1 cellular context compared by ENCODE assay signal in the genomic region with DNA sequence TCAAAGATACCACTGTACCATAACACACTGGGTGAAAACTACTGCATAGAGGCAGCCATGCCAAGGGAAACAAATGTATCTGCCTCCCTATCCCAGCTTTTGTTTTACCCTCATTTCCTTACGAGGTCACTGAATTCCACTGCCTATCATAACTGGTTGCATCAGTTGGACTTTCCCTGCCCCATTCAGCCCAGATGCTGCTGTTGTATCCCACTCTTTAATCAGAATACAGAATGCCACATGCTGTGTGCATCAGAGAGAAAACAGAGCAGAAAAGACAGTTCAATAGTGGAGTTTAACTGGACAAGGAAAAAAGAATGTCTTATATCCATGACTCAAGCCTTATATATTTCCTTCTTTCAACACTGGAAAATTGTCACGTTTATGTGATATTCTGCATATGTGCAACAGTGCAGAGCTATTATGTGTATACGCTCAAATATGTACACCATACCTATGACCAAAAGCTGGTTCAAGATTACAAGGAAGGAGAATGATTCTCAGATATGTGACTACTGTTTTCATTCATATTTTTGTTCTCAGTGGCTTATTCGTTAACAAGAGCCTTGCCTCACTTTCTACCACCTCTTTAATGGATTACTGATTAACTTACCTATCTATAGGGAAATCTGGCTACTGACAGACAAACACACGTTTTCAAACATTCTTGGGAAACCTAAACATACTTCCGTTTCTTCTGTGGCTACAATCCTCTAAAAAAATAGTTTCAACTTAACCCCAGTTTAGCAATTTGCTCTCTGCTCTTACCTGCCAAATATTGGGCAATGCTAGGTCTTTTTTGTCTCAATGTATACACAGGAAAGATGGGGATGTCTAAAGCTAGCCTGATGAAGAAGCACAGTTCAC.
TF ChIP-seq lines count a peak whose summit lies in the region.

No MANE protein-coding gene starts in this region.

TF ChIP-seq in HepG2, 621 proteins besides CTCF, POLR2A, EP300 and RAD21 (continued from another document and continues in another):
- TF ChIP-seq, protein P1, sequence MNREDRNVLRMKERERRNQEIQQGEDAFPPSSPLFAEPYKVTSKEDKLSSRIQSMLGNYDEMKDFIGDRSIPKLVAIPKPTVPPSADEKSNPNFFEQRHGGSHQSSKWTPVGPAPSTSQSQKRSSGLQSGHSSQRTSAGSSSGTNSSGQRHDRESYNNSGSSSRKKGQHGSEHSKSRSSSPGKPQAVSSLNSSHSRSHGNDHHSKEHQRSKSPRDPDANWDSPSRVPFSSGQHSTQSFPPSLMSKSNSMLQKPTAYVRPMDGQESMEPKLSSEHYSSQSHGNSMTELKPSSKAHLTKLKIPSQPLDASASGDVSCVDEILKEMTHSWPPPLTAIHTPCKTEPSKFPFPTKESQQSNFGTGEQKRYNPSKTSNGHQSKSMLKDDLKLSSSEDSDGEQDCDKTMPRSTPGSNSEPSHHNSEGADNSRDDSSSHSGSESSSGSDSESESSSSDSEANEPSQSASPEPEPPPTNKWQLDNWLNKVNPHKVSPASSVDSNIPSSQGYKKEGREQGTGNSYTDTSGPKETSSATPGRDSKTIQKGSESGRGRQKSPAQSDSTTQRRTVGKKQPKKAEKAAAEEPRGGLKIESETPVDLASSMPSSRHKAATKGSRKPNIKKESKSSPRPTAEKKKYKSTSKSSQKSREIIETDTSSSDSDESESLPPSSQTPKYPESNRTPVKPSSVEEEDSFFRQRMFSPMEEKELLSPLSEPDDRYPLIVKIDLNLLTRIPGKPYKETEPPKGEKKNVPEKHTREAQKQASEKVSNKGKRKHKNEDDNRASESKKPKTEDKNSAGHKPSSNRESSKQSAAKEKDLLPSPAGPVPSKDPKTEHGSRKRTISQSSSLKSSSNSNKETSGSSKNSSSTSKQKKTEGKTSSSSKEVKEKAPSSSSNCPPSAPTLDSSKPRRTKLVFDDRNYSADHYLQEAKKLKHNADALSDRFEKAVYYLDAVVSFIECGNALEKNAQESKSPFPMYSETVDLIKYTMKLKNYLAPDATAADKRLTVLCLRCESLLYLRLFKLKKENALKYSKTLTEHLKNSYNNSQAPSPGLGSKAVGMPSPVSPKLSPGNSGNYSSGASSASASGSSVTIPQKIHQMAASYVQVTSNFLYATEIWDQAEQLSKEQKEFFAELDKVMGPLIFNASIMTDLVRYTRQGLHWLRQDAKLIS (CRISPR knock-in tag; IDR thresholded peaks at IDR 0.05), result no peak
- TF ChIP-seq NR2F6 (IDR thresholded peaks at IDR 0.05) (peak; percentile 93), NR2F6 (CRISPR knock-in tag; IDR thresholded peaks at IDR 0.05) (peak; percentile 77), ATF7 (IDR thresholded peaks at IDR 0.05) (no peak), ATF7 (CRISPR knock-in tag; IDR thresholded peaks at IDR 0.05) (no peak), TCF7 (IDR thresholded peaks at IDR 0.05; ENCODE audit: low read depth) (peak; percentile 91), ZSCAN21 (CRISPR knock-in tag; IDR thresholded peaks at IDR 0.05; ENCODE audit: borderline replicate concordance) (no peak), SP5 (CRISPR knock-in tag; IDR thresholded peaks at IDR 0.05; ENCODE audit: borderline replicate concordance, low read depth) (no peak), SMAD3 (CRISPR knock-in tag; IDR thresholded peaks at IDR 0.05) (peak; percentile 67; the same call in 1 of the 2 replicates), ZEB1 (IDR thresholded peaks at IDR 0.05; ENCODE audit: insufficient replicate concordance, low read depth) (peak; percentile 83), RCOR2 (CRISPR knock-in tag; IDR thresholded peaks at IDR 0.05) (peak; percentile 77; the same call in 1 of the 2 replicates), ZNF605 (CRISPR knock-in tag; IDR thresholded peaks at IDR 0.05) (no peak), ATF1 (CRISPR knock-in tag; IDR thresholded peaks at IDR 0.05) (peak; percentile 61; the same call in 1 of the 2 replicates), ESRRA (CRISPR knock-in tag; IDR thresholded peaks at IDR 0.05; ENCODE audit: low read depth) (peak; percentile 33; the same call in 1 of the 2 replicates), FOXP1 (IDR thresholded peaks at IDR 0.05) (no peak), FOXP1 (CRISPR knock-in tag; IDR thresholded peaks at IDR 0.05) (peak; percentile 84), JUN (CRISPR knock-in tag; IDR thresholded peaks at IDR 0.05) (no peak), ZNF878 (CRISPR knock-in tag; IDR thresholded peaks at IDR 0.05) (no peak), PCBP2 (optimal IDR thresholded peaks at IDR 0.05; ENCODE audit: low read depth, low read length, poor library complexity, severe bottlenecking) (no peak), YY1 (IDR thresholded peaks at IDR 0.05; ENCODE audit: insufficient read depth, insufficient replicate concordance, low read depth, low read length) (peak; percentile 55), CEBPB (IDR thresholded peaks at IDR 0.05; ENCODE audit: borderline replicate concordance, low read depth, low read length) (peak; percentile 96), FOXK1 (CRISPR knock-in tag; IDR thresholded peaks at IDR 0.05; ENCODE audit: borderline replicate concordance, low read depth) (peak; percentile 81), NFIC (IDR thresholded peaks at IDR 0.05; ENCODE audit: low read length) (peak; percentile 97), CHCHD3 (CRISPR knock-in tag; IDR thresholded peaks at IDR 0.05) (no peak), POLR2G (IDR thresholded peaks at IDR 0.05; ENCODE audit: low read depth, low read length) (peak; percentile 58; the same call in 1 of the 2 replicates), ZNF766 (CRISPR knock-in tag; IDR thresholded peaks at IDR 0.05; ENCODE audit: borderline replicate concordance) (no peak), MED8 (CRISPR knock-in tag; IDR thresholded peaks at IDR 0.05; ENCODE audit: insufficient replicate concordance) (peak; percentile 99), TBX3 (IDR thresholded peaks at IDR 0.05; ENCODE audit: borderline replicate concordance) (peak; percentile 49; the same call in 1 of the 2 replicates), CBX2 (IDR thresholded peaks at IDR 0.05; ENCODE audit: low read depth, low read length) (no peak), CBX2 (CRISPR knock-in tag; IDR thresholded peaks at IDR 0.05; ENCODE audit: low read depth) (no peak), NR2F2 (IDR thresholded peaks at IDR 0.05; ENCODE audit: borderline replicate concordance, low read depth) (peak; percentile 87), ISL2 (CRISPR knock-in tag; IDR thresholded peaks at IDR 0.05) (peak; percentile 97), HNF4G (IDR thresholded peaks at IDR 0.05; ENCODE audit: borderline replicate concordance, low read depth, low read length) (peak; percentile 82), HNF4G (CRISPR knock-in tag; IDR thresholded peaks at IDR 0.05; ENCODE audit: borderline replicate concordance, low read depth) (no peak), ZNF652 (CRISPR knock-in tag; IDR thresholded peaks at IDR 0.05; ENCODE audit: borderline replicate concordance, low read depth) (peak; percentile 78), HMG20A (CRISPR knock-in tag; IDR thresholded peaks at IDR 0.05; ENCODE audit: borderline replicate concordance) (peak; percentile 85), TCF12 (IDR thresholded peaks at IDR 0.05) (no peak), TCF12 (CRISPR knock-in tag; IDR thresholded peaks at IDR 0.05) (peak; percentile 66; the same call in 1 of the 2 replicates), MIER2 (CRISPR knock-in tag; IDR thresholded peaks at IDR 0.05) (0 out of 2 replicates have a peak, but pooled peaks have one; percentile 31), HOXA3 (CRISPR knock-in tag; IDR thresholded peaks at IDR 0.05) (0 out of 2 replicates have a peak, but pooled peaks have one; percentile 17), RARA (CRISPR knock-in tag; IDR thresholded peaks at IDR 0.05) (peak; percentile 84)
- TF ChIP-seq, protein P2, sequence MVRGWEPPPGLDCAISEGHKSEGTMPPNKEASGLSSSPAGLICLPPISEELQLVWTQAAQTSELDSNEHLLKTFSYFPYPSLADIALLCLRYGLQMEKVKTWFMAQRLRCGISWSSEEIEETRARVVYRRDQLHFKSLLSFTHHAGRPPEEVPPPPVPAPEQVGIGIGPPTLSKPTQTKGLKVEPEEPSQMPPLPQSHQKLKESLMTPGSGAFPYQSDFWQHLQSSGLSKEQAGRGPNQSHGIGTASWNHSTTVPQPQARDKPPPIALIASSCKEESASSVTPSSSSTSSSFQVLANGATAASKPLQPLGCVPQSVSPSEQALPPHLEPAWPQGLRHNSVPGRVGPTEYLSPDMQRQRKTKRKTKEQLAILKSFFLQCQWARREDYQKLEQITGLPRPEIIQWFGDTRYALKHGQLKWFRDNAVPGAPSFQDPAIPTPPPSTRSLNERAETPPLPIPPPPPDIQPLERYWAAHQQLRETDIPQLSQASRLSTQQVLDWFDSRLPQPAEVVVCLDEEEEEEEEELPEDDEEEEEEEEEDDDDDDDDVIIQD (CRISPR knock-in tag; IDR thresholded peaks at IDR 0.05; ENCODE audit: low read depth), result peak; percentile 74; the same call in 1 of the 2 replicates
- TF ChIP-seq, protein P3, sequence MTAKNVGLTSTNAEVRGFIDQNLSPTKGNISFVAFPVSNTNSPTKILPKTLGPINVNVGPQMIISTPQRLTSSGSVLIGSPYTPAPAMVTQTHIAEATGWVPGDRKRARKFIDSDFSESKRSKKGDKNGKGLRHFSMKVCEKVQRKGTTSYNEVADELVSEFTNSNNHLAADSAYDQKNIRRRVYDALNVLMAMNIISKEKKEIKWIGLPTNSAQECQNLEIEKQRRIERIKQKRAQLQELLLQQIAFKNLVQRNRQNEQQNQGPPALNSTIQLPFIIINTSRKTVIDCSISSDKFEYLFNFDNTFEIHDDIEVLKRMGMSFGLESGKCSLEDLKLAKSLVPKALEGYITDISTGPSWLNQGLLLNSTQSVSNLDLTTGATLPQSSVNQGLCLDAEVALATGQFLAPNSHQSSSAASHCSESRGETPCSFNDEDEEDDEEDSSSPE (CRISPR knock-in tag; IDR thresholded peaks at IDR 0.05), result no peak
- TF ChIP-seq, protein P4, sequence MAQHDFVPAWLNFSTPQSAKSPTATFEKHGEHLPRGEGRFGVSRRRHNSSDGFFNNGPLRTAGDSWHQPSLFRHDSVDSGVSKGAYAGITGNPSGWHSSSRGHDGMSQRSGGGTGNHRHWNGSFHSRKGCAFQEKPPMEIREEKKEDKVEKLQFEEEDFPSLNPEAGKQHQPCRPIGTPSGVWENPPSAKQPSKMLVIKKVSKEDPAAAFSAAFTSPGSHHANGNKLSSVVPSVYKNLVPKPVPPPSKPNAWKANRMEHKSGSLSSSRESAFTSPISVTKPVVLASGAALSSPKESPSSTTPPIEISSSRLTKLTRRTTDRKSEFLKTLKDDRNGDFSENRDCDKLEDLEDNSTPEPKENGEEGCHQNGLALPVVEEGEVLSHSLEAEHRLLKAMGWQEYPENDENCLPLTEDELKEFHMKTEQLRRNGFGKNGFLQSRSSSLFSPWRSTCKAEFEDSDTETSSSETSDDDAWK (CRISPR knock-in tag; IDR thresholded peaks at IDR 0.05), result no peak
- TF ChIP-seq, protein P5, sequence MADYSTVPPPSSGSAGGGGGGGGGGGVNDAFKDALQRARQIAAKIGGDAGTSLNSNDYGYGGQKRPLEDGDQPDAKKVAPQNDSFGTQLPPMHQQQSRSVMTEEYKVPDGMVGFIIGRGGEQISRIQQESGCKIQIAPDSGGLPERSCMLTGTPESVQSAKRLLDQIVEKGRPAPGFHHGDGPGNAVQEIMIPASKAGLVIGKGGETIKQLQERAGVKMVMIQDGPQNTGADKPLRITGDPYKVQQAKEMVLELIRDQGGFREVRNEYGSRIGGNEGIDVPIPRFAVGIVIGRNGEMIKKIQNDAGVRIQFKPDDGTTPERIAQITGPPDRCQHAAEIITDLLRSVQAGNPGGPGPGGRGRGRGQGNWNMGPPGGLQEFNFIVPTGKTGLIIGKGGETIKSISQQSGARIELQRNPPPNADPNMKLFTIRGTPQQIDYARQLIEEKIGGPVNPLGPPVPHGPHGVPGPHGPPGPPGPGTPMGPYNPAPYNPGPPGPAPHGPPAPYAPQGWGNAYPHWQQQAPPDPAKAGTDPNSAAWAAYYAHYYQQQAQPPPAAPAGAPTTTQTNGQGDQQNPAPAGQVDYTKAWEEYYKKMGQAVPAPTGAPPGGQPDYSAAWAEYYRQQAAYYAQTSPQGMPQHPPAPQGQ (CRISPR knock-in tag; IDR thresholded peaks at IDR 0.05; ENCODE audit: borderline replicate concordance), result no peak
- TF ChIP-seq, protein P6, sequence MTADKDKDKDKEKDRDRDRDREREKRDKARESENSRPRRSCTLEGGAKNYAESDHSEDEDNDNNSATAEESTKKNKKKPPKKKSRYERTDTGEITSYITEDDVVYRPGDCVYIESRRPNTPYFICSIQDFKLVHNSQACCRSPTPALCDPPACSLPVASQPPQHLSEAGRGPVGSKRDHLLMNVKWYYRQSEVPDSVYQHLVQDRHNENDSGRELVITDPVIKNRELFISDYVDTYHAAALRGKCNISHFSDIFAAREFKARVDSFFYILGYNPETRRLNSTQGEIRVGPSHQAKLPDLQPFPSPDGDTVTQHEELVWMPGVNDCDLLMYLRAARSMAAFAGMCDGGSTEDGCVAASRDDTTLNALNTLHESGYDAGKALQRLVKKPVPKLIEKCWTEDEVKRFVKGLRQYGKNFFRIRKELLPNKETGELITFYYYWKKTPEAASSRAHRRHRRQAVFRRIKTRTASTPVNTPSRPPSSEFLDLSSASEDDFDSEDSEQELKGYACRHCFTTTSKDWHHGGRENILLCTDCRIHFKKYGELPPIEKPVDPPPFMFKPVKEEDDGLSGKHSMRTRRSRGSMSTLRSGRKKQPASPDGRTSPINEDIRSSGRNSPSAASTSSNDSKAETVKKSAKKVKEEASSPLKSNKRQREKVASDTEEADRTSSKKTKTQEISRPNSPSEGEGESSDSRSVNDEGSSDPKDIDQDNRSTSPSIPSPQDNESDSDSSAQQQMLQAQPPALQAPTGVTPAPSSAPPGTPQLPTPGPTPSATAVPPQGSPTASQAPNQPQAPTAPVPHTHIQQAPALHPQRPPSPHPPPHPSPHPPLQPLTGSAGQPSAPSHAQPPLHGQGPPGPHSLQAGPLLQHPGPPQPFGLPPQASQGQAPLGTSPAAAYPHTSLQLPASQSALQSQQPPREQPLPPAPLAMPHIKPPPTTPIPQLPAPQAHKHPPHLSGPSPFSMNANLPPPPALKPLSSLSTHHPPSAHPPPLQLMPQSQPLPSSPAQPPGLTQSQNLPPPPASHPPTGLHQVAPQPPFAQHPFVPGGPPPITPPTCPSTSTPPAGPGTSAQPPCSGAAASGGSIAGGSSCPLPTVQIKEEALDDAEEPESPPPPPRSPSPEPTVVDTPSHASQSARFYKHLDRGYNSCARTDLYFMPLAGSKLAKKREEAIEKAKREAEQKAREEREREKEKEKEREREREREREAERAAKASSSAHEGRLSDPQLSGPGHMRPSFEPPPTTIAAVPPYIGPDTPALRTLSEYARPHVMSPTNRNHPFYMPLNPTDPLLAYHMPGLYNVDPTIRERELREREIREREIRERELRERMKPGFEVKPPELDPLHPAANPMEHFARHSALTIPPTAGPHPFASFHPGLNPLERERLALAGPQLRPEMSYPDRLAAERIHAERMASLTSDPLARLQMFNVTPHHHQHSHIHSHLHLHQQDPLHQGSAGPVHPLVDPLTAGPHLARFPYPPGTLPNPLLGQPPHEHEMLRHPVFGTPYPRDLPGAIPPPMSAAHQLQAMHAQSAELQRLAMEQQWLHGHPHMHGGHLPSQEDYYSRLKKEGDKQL (CRISPR knock-in tag; IDR thresholded peaks at IDR 0.05; ENCODE audit: low read depth), result peak; percentile 84
- TF ChIP-seq, protein P7, sequence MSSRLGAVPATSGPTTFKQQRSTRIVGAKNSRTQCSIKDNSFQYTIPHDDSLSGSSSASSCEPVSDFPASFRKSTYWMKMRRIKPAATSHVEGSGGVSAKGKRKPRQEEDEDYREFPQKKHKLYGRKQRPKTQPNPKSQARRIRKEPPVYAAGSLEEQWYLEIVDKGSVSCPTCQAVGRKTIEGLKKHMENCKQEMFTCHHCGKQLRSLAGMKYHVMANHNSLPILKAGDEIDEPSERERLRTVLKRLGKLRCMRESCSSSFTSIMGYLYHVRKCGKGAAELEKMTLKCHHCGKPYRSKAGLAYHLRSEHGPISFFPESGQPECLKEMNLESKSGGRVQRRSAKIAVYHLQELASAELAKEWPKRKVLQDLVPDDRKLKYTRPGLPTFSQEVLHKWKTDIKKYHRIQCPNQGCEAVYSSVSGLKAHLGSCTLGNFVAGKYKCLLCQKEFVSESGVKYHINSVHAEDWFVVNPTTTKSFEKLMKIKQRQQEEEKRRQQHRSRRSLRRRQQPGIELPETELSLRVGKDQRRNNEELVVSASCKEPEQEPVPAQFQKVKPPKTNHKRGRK (CRISPR knock-in tag; IDR thresholded peaks at IDR 0.05), result no peak
